ENCODE assay signal across 14 cellular contexts in the genomic region with DNA sequence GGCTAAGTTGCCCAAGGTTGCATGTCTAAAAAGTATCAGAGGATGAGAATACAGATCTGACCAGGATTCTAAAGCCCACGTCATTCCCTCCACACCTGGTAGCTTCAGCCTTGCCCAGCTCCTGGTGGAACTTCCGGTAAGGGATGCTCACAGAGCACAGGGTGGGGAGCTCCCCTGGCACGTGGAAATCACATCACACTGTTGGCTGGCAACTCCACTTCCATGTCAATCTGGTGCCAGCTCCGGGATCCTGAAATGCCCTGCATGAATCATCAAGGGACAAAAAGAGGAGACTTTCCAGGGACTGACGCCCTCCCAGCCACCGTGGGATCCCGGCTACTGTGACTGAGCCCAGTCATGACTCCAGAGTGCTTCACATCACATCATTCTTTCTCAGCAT. TPM values are rescaled to one million over a fixed set of nuclear protein-coding genes. Genes with fewer than 3 reads are reported as not detected.
A peak's percentile ranks its signal among the peaks of the same experiment; 100 is the strongest.
DNase-seq lines count a peak whose midpoint lies in the region; ATAC-seq and TF ChIP-seq lines count a peak whose summit lies in the region.
"Had no signal": no experiment of that assay in that cellular context is flagged by ENCODE, and none has a peak within 500 bp of the region (broad histone marks: within the 10 kb centered on the region; RNA-seq: fewer than 3 reads in every experiment).

No MANE protein-coding gene starts in this region.

- H3K36me3 ChIP-seq in ACC112 (ENCODE audit: insufficient read depth, low read length) (no peaks in the 10 kb centered on the region), RWPE2 (ENCODE audit: low read depth) (no peaks in the 10 kb centered on the region)
- H3K36me3 ChIP-seq: colonic mucosa, right lobe of liver, stomach had no signal

- no peak for TF ChIP-seq CTCF in RWPE2 (IDR thresholded peaks at IDR 0.05; ENCODE audit: poor library complexity, severe bottlenecking)
- no peak for TF ChIP-seq CTCF in nephron progenitor cell (IDR thresholded peaks at IDR 0.05)
- no peak for TF ChIP-seq CTCF in chondrocyte (IDR thresholded peaks at IDR 0.05)

- H3K79me2 ChIP-seq in ACC112 (ENCODE audit: control insufficient read depth, insufficient read depth, low read length, unreplicated experiment): no peaks in the 10 kb centered on the region

- intact Hi-C loops in left ventricle myocardium superior (cut with micrococcal nuclease): no loop called here

- H3K9me3 ChIP-seq in RWPE2 (ENCODE audit: severe bottlenecking): no peaks in the 10 kb centered on the region
- H3K9me3 ChIP-seq: colonic mucosa, right lobe of liver, stomach had no signal

- DNase-seq in ELR (ENCODE audit: low read depth): peak; percentile 31
- no peak for DNase-seq in RWPE2 (ENCODE audit: low spot score)
- no peak for DNase-seq in left ventricle myocardium superior
- no peak for DNase-seq in GM19238 (ENCODE audit: insufficient read length, low spot score)
- no peak for DNase-seq in nephron progenitor cell
- DNase-seq in chondrocyte (ENCODE audit: low spot score): no peak
- DNase-seq: colonic mucosa; naive thymus-derived CD8-positive, alpha-beta T cell; stomach had no signal

- peaks cover 44% of the 10 kb centered on the region for H3K4me1 ChIP-seq in ACC112 (ENCODE audit: control insufficient read depth, insufficient read depth, low read length, unreplicated experiment)
- peaks cover 44% of the 10 kb centered on the region for H3K4me1 ChIP-seq in RWPE2 (ENCODE audit: insufficient read depth, poor library complexity, severe bottlenecking)
- H3K4me1 ChIP-seq: right lobe of liver had no signal

- no peaks in the 10 kb centered on the region for H3K27me3 ChIP-seq in ACC112 (ENCODE audit: insufficient read depth, low read length)
- no peaks in the 10 kb centered on the region for H3K27me3 ChIP-seq in RWPE2 (ENCODE audit: insufficient read depth, poor library complexity, severe bottlenecking)
- H3K27me3 ChIP-seq: colonic mucosa, right lobe of liver, stomach had no signal

- no peak overlapping the region for H2AFZ ChIP-seq in ACC112 (ENCODE audit: low read length, unreplicated experiment)

- H3K27me3 Mint-ChIP-seq in nephron progenitor cell (ENCODE audit: low read depth, poor library complexity) (peaks cover 20% of the 10 kb centered on the region), chondrocyte (ENCODE audit: low read depth) (no peaks in the 10 kb centered on the region)
- H3K27me3 Mint-ChIP-seq: naive thymus-derived CD8-positive, alpha-beta T cell had no signal

- H3K4me3 ChIP-seq in ACC112 (ENCODE audit: low read depth, low read length): peak overlapping the region; percentile 8; the same call in 1 of the 2 replicates
- no peak overlapping the region for H3K4me3 ChIP-seq in RWPE2 (ENCODE audit: severe bottlenecking)
- H3K4me3 ChIP-seq: colonic mucosa, right lobe of liver, stomach had no signal

- H3K27ac ChIP-seq in ACC112 (ENCODE audit: low read depth, low read length): peak overlapping the region; percentile 94
- H3K27ac ChIP-seq in RWPE2 (ENCODE audit: poor library complexity, severe bottlenecking): peak overlapping the region; percentile 99
- H3K27ac ChIP-seq: colonic mucosa, right lobe of liver had no signal

- H3K4me3 Mint-ChIP-seq in nephron progenitor cell: no peak overlapping the region
- H3K4me3 Mint-ChIP-seq in chondrocyte (ENCODE audit: unreplicated experiment): no peak overlapping the region
- H3K4me3 Mint-ChIP-seq: CD14-positive monocyte; naive thymus-derived CD8-positive, alpha-beta T cell had no signal

- no peak for ATAC-seq in RWPE2 (ENCODE audit: low read depth)
- peak; percentile 75 for ATAC-seq in left ventricle myocardium superior
- ATAC-seq in HG03196 (IDR thresholded peaks at IDR 0.05; ENCODE audit: unreplicated experiment): no peak

- H3K4me1 Mint-ChIP-seq in nephron progenitor cell (peaks cover 55% of the 10 kb centered on the region), chondrocyte (ENCODE audit: low read depth) (no peaks in the 10 kb centered on the region)

- no peaks in the 10 kb centered on the region for H3K36me3 Mint-ChIP-seq in nephron progenitor cell (ENCODE audit: low read depth)
- no peaks in the 10 kb centered on the region for H3K36me3 Mint-ChIP-seq in chondrocyte (ENCODE audit: low read depth)
- H3K36me3 Mint-ChIP-seq: activated naive CD4-positive, alpha-beta T cell treated with anti-CD3 and anti-CD28 coated beads, Interleukin-2, amount 50 U/mL, for 72 hours; CD14-positive monocyte; naive thymus-derived CD8-positive, alpha-beta T cell had no signal

- H3K9me3 Mint-ChIP-seq in nephron progenitor cell (no peaks in the 10 kb centered on the region), chondrocyte (ENCODE audit: low read depth) (no peaks in the 10 kb centered on the region)
- H3K9me3 Mint-ChIP-seq: activated naive CD4-positive, alpha-beta T cell treated with anti-CD3 and anti-CD28 coated beads, Interleukin-2, amount 50 U/mL, for 72 hours; CD14-positive monocyte; naive thymus-derived CD8-positive, alpha-beta T cell had no signal

- H3K27ac Mint-ChIP-seq in nephron progenitor cell (no peak overlapping the region), chondrocyte (ENCODE audit: unreplicated experiment) (no peak overlapping the region)
- H3K27ac Mint-ChIP-seq: naive thymus-derived CD8-positive, alpha-beta T cell had no signal

RNA-seq across cellular contexts. Expression of a gene that starts 12.4 kb away (rescaled TPM):
- 15.2 TPM for total RNA-seq in left ventricle myocardium superior
- total RNA-seq in chondrocyte: 12.1 to 20.6 TPM (median 18.5 TPM) in 3 replicates
